In genomic region chr6:106975699-106976032, GRCh38 we compare ENCODE assay signal across 8 cellular contexts. TPM values are rescaled to one million over a fixed set of nuclear protein-coding genes. Genes with fewer than 3 reads are reported as not detected.
DNase-seq lines count a peak whose midpoint lies in the region; ATAC-seq and TF ChIP-seq lines count a peak whose summit lies in the region.

No MANE protein-coding gene starts in this region.

- no peak for DNase-seq in HCT116 (ENCODE audit: low read depth, low spot score)
- DNase-seq in amniotic epithelial cell (ENCODE audit: low read depth), result peak; percentile 3
- DNase-seq in lower leg skin (ENCODE audit: low spot score in 2 of 2), result no peak
- no peak for DNase-seq in middle frontal gyrus (ENCODE audit: extremely low spot score, low spot score)
- no peak for DNase-seq in cerebellar nuclear complex (lab: John Stamatoyannopoulos, UW)
- no peak for DNase-seq in activated gamma-delta T cell treated with Interleukin-2 at 50 U/mL for 16 hours

- no peak for ATAC-seq in HCT116
- no peak for ATAC-seq in HG03442 (IDR thresholded peaks at IDR 0.05; ENCODE audit: unreplicated experiment)

- H3K27ac ChIP-seq in ACC112 (ENCODE audit: low read depth, low read length), result no peak overlapping the region
- H3K27ac ChIP-seq in HCT116 (ENCODE audit: low read depth, low read length), result no peak overlapping the region

- RAD21 ChIA-PET in HCT116 (lab: Charles Lee; ENCODE audit: low non-redundant PET in 1 of 2, low total read pairs in 2 of 2, uncharacterized antibody in 2 of 2, unreplicated experiment in 2 of 2), result interaction anchor here in 1 of 2 experiments (0.6 kb wide), 1 partner anchor 93 kb away, joined by 3 read pairs; no protein-coding TSS in a partner anchor

- CTCF ChIA-PET in HCT116 (lab: Charles Lee), result no interaction called here

- WGBS in lower leg skin, 2 donors, result 4 to 7% methylated on average over 13 to 15 of the region's 17 CpGs

- H3K9ac ChIP-seq in HCT116 (ENCODE audit: low read length), result peak overlapping the region; percentile 40

- H3K4me3 ChIP-seq in ACC112 (ENCODE audit: low read depth, low read length), result peak overlapping the region; percentile 83
- H3K4me3 ChIP-seq in HCT116 (replicated peaks in 1 of 2; ENCODE audit: low read depth in 1 of 2, low read length in 2 of 2), result peak overlapping the region; percentile 65 to 73
- peak overlapping the region; percentile 40 for H3K4me3 ChIP-seq in lower leg skin (ENCODE audit: low read depth, poor library complexity, severe bottlenecking)

- H3K9me3 ChIP-seq in HCT116 (ENCODE audit: control insufficient read depth in 1 of 2, insufficient read depth in 1 of 2, low read depth in 1 of 2, low read length in 2 of 2), result no peaks in the 10 kb centered on the region

- TF ChIP-seq CTCF in HCT116 (IDR thresholded peaks at IDR 0.05 in 2 of 3, conservative IDR thresholded peaks at IDR 0.05 in 1 of 3; ENCODE audit: borderline replicate concordance in 1 of 3, insufficient read depth in 1 of 3, low read depth in 2 of 3, low read length in 2 of 3), result no peak
- no peak for TF ChIP-seq CTCF in lower leg skin (IDR thresholded peaks at IDR 0.05)

- H3K9me2 ChIP-seq in HCT116 (ENCODE audit: insufficient read depth), result no peaks in the 10 kb centered on the region

- peak overlapping the region; percentile 95 for H3K4me2 ChIP-seq in HCT116 (ENCODE audit: low read length)

- H2AFZ ChIP-seq in ACC112 (ENCODE audit: low read length, unreplicated experiment) (no peak overlapping the region), HCT116 (ENCODE audit: low read depth, low read length, poor library complexity, severe bottlenecking) (peak overlapping the region; percentile 97)

- no TSS peak for BruUV-seq in HCT116 (replicated peaks; lab: Mats Ljungman, UMichigan)

- TF ChIP-seq POLR2A in HCT116 (IDR thresholded peaks at IDR 0.05; ENCODE audit: borderline replicate concordance, extremely low read depth, insufficient read depth, insufficient read length) (no peak), lower leg skin (IDR thresholded peaks at IDR 0.05) (no peak)

- no peaks in the 10 kb centered on the region for H4K20me1 ChIP-seq in HCT116 (ENCODE audit: insufficient read depth)

- no peak for TF ChIP-seq RAD21 in HCT116 (IDR thresholded peaks at IDR 0.05; ENCODE audit: low read depth)

- H3K27me3 ChIP-seq in ACC112 (ENCODE audit: insufficient read depth, low read length), result peaks cover 57% of the 10 kb centered on the region
- no peaks in the 10 kb centered on the region for H3K27me3 ChIP-seq in HCT116 (ENCODE audit: insufficient read depth, low read length)

- H3K79me2 ChIP-seq in ACC112 (ENCODE audit: control insufficient read depth, insufficient read depth, low read length, unreplicated experiment), result no peaks in the 10 kb centered on the region
- no peaks in the 10 kb centered on the region for H3K79me2 ChIP-seq in HCT116 (ENCODE audit: insufficient read depth, low read length)

- H3K4me1 ChIP-seq in ACC112 (ENCODE audit: control insufficient read depth, insufficient read depth, low read length, unreplicated experiment), result no peaks in the 10 kb centered on the region
- peaks cover 5 to 20% of the 10 kb centered on the region in 2 experiments; a peak in 3 of 4 replicates for H3K4me1 ChIP-seq in HCT116 (ENCODE audit: control insufficient read depth in 1 of 2, insufficient read depth in 2 of 2, low read length in 2 of 2)

- POLR2A ChIA-PET in HCT116 (lab: Charles Lee), result no interaction called here

- intact Hi-C loops in HCT116 (cut with micrococcal nuclease), result loop anchor here (5.0 kb wide), 1 partner anchor 93 kb away; no protein-coding TSS in a partner anchor
- intact Hi-C loops in lower leg skin (cut with DNase I; ENCODE audit: low total_unique reads), result loop anchor here (5.0 to 10.0 kb wide), 2 partner anchors 361 to 528 kb away; no protein-coding TSS in a partner anchor

- no peaks in the 10 kb centered on the region for H3K36me3 ChIP-seq in ACC112 (ENCODE audit: insufficient read depth, low read length)
- no peaks in the 10 kb centered on the region for H3K36me3 ChIP-seq in HCT116 (ENCODE audit: control insufficient read depth in 1 of 2, insufficient read depth in 2 of 2, low read length in 2 of 2)

TF ChIP-seq in HCT116, 20 proteins besides CTCF, POLR2A, EP300 and RAD21:
- TF ChIP-seq YY1 (IDR thresholded peaks at IDR 0.05; ENCODE audit: extremely low read depth, insufficient replicate concordance, low read depth, low read length) (no peak), SP1 (IDR thresholded peaks at IDR 0.05; ENCODE audit: low read depth) (no peak), SRF (IDR thresholded peaks at IDR 0.05; ENCODE audit: low read depth) (no peak), JUND (IDR thresholded peaks at IDR 0.05) (no peak), CEBPB (IDR thresholded peaks at IDR 0.05; ENCODE audit: low read depth) (no peak), ZNF274 (IDR thresholded peaks at IDR 0.05; ENCODE audit: low read depth, low read length) (no peak), ZFX (IDR thresholded peaks at IDR 0.05) (no peak), TCF7L2 (IDR thresholded peaks at IDR 0.05; ENCODE audit: borderline replicate concordance, extremely low read depth, insufficient read depth, insufficient read length) (no peak), EZH2 (IDR thresholded peaks at IDR 0.05) (no peak), REST (IDR thresholded peaks at IDR 0.05; ENCODE audit: low read depth) (no peak)

RNA-seq across cellular contexts. Expression of gene CD24, which starts 1.1 kb away (rescaled TPM):
- total RNA-seq in HCT116 (2021; ENCODE audit: unreplicated experiment) (7.3 TPM), lower leg skin (100 to 1,000 TPM in 2 of 4 donors, 10 to 100 TPM in 2; 60.9 to 207 (median 126) TPM)
- polyA plus RNA-seq in HCT116 (2012), result 3.0 and 3.6 TPM in 2 replicates

RNA-seq across cellular contexts. Expression of gene MTRES1, which starts 52.3 kb away (rescaled TPM):
- total RNA-seq in HCT116 (2021; ENCODE audit: unreplicated experiment) (12.7 TPM), lower leg skin (10 to 100 TPM in 2 of 4 donors, 1 to 10 TPM in 2; 4.2 to 13.1 (median 10.9) TPM)
- 3.1 and 6.4 TPM in 2 replicates for polyA plus RNA-seq in HCT116 (2012)
